Comparison of ENCODE assay signal across 11 cellular contexts in the genomic region with DNA sequence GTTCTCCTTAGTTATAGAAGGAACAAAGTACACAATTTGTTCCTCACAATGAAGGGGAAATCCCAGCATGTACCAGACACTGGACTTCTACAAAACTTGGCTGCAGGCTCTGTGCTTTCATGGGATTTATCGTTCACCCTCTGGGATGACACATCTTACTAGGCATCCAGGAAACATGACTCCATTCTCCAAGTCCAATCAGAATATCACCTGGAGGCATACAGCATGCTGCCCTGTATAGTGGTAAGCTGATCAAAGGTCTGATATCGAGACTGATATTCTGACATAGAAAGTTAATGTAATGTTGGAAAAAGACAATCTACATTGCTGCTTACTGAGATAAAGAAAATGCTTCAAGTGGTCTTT. TPM values are rescaled to one million over a fixed set of nuclear protein-coding genes. Genes with fewer than 3 reads are reported as not detected.
DNase-seq lines count a peak whose midpoint lies in the region; FAIRE-seq and TF ChIP-seq lines count a peak whose summit lies in the region.
"Had no signal": no experiment of that assay in that cellular context is flagged by ENCODE, and none has a peak within 500 bp of the region (broad histone marks: within the 10 kb centered on the region; RNA-seq: fewer than 3 reads in every experiment).

No MANE protein-coding gene starts in this region.

- H3K18ac ChIP-seq in trophoblast cell (ENCODE audit: low read length): no peak overlapping the region

- H3K4me2 ChIP-seq in OCI-LY3 (ENCODE audit: low read length) (peak overlapping the region; percentile 64), trophoblast cell (ENCODE audit: low read length) (no peak overlapping the region)

- no peak overlapping the region for H2BK120ac ChIP-seq in trophoblast cell (ENCODE audit: insufficient read depth, low read length, poor library complexity)

- H3K36me3 ChIP-seq in OCI-LY3 (replicated peaks; ENCODE audit: low read depth, low read length): peaks cover 35% of the 10 kb centered on the region
- peaks cover 0 to 4% of the 10 kb centered on the region in 2 experiments for H3K36me3 ChIP-seq in trophoblast cell (ENCODE audit: control insufficient read depth in 1 of 2, insufficient read depth in 2 of 2, low read length in 2 of 2)

- H4K12ac ChIP-seq in trophoblast cell (ENCODE audit: low read depth, low read length): no peak overlapping the region

- no peak overlapping the region for H3K23ac ChIP-seq in trophoblast cell (ENCODE audit: low read length)

- H3K27me3 ChIP-seq in OCI-LY3 (ENCODE audit: low read depth, low read length) (no peaks in the 10 kb centered on the region), trophoblast cell (ENCODE audit: insufficient read depth, low read length) (no peaks in the 10 kb centered on the region)

- H4K20me1 ChIP-seq in OCI-LY3 (ENCODE audit: insufficient read depth, low read length): no peaks in the 10 kb centered on the region; the same call in 1 of the 2 replicates

- H3K9ac ChIP-seq in OCI-LY3 (ENCODE audit: low read length): peak overlapping the region; percentile 18; the same call in 1 of the 2 replicates
- H3K9ac ChIP-seq in trophoblast cell (ENCODE audit: low read length): no peak overlapping the region

- FAIRE-seq in frontal cortex (lab: Jason Lieb, UNC): no peak
- FAIRE-seq: kidney had no signal

- peak overlapping the region; percentile 58 for H3K4me3 ChIP-seq in OCI-LY3 (ENCODE audit: low read length)
- H3K4me3 ChIP-seq in trophoblast cell (ENCODE audit: low read depth, low read length): no peak overlapping the region

- H2AFZ ChIP-seq in OCI-LY3 (ENCODE audit: low read depth, low read length) (peak overlapping the region; percentile 66; the same call in 1 of the 2 replicates), trophoblast cell (ENCODE audit: insufficient read depth, low read length, poor library complexity) (no peak overlapping the region)

- H3K79me2 ChIP-seq in OCI-LY3 (ENCODE audit: low read length) (no peaks in the 10 kb centered on the region), trophoblast cell (ENCODE audit: control insufficient read depth, insufficient read depth, low read length, poor library complexity) (no peaks in the 10 kb centered on the region)

- no peak overlapping the region for H4K8ac ChIP-seq in trophoblast cell (ENCODE audit: low read depth, low read length)

- TF ChIP-seq CTCF in OCI-LY3 (IDR thresholded peaks at IDR 0.05; ENCODE audit: low read depth, low read length): no peak

- no peaks in the 10 kb centered on the region for H3K79me1 ChIP-seq in trophoblast cell (ENCODE audit: low read length)

- no peak overlapping the region for H2BK5ac ChIP-seq in trophoblast cell (ENCODE audit: low read depth, low read length, poor library complexity)

- peaks cover 17% of the 10 kb centered on the region for H3K4me1 ChIP-seq in OCI-LY3 (ENCODE audit: low read length)
- H3K4me1 ChIP-seq in trophoblast cell (ENCODE audit: control insufficient read depth in 1 of 2, insufficient read depth in 2 of 2, low read length in 2 of 2): peaks cover 1 to 5% of the 10 kb centered on the region in 2 experiments

- no peak overlapping the region for H2AK5ac ChIP-seq in trophoblast cell (ENCODE audit: low read length)

- H4K91ac ChIP-seq in trophoblast cell (ENCODE audit: low read depth, low read length): no peak overlapping the region

- no peak overlapping the region for H3K27ac ChIP-seq in OCI-LY3 (ENCODE audit: low read length)
- no peak overlapping the region for H3K27ac ChIP-seq in trophoblast cell (ENCODE audit: low read depth, low read length)

- no peak overlapping the region for H2BK12ac ChIP-seq in trophoblast cell (ENCODE audit: low read length)

- H3K14ac ChIP-seq in trophoblast cell (ENCODE audit: low read length): no peak overlapping the region

- no peaks in the 10 kb centered on the region for H3K9me3 ChIP-seq in OCI-LY3 (ENCODE audit: insufficient read depth, low read length)
- H3K9me3 ChIP-seq in trophoblast cell (ENCODE audit: insufficient read depth, low read depth, low read length): no peaks in the 10 kb centered on the region

- H3K4ac ChIP-seq in trophoblast cell (ENCODE audit: low read depth, low read length): no peak overlapping the region

- DNase-seq in EL (peak; percentile 85), dermis blood vessel endothelial cell (peak; percentile 81), trophoblast cell (peak; percentile 80 to 87), COLO829 (ENCODE audit: low spot score) (no peak), NCI-H1417 treated with DMSO at 0.1 percent for 48 hours (lab: John Stamatoyannopoulos, UW) (no peak), frontal cortex (ENCODE audit: low spot score in 2 of 2) (no peak), iPS-NIHi11 (ENCODE audit: low spot score) (no peak)
- DNase-seq: CD8-positive, alpha-beta memory T cell; kidney; NCI-H146 had no signal

- no CpG with 5 or more reads among the region's 2 CpGs for WGBS in trophoblast cell (ENCODE audit: extremely low coverage, insufficient coverage, insufficient read length)

RNA-seq across cellular contexts. Expression of gene RWDD2A, which starts 6.7 kb away (rescaled TPM):
- 3.3 and 4.4 TPM in 2 replicates for total RNA-seq in dermis blood vessel endothelial cell
- 4.5 and 4.7 TPM in 2 replicates for polyA plus RNA-seq in trophoblast cell (2013)
- 11.4 TPM for total RNA-seq in frontal cortex

RNA-seq across cellular contexts. Expression of gene PGM3, which starts 6.8 kb away (rescaled TPM):
- total RNA-seq in dermis blood vessel endothelial cell: 61.2 and 80.2 TPM in 2 replicates
- polyA plus RNA-seq in trophoblast cell (2013): 77.9 and 79.8 TPM in 2 replicates
- 40.8 TPM for total RNA-seq in frontal cortex

Comparison
In these comparisons a context has a peak if more than half of its experiments do, and no peak if none do; other contexts are left out.
1. DNase-seq: peak in EL (single experiment), dermis blood vessel endothelial cell (single experiment) and trophoblast cell (2 of 2); none in COLO829 (single experiment), NCI-H1417 treated with DMSO at 0.1 percent for 48 hours (single experiment), frontal cortex (0 of 2) and iPS-NIHi11 (single experiment).